Comparison of ENCODE assay signal across 26 cellular contexts in genomic region chr14:104323551-104324175, GRCh38.
DNase-seq lines count a peak whose midpoint lies in the region; ATAC-seq and TF ChIP-seq lines count a peak whose summit lies in the region.
"Had no signal": no experiment of that assay in that cellular context is flagged by ENCODE, and none has a peak within 500 bp of the region (broad histone marks: within the 10 kb centered on the region; RNA-seq: fewer than 3 reads in every experiment).

No MANE protein-coding gene starts in this region.

- H3K4me1 ChIP-seq in BLaER1, result peaks cover 75% of the 10 kb centered on the region
- H3K4me1 ChIP-seq in BLaER1 treated with 17β-estradiol and CSF1 and Interleukin-3, amounts not matched to agents 10 nM and 100 nM, result peaks cover 8 to 76% (median 61%) of the 10 kb centered on the region in 10 experiments
- H3K4me1 ChIP-seq in endodermal cell (ENCODE audit: control insufficient read depth, insufficient read depth, low read length), result no peaks in the 10 kb centered on the region
- H3K4me1 ChIP-seq: HAP-1 had no signal

- DNase-seq in endodermal cell, result peak; percentile 28
- DNase-seq in sciatic nerve (ENCODE audit: low spot score), result peak; percentile 28
- DNase-seq in NCI-H2081 (lab: John Stamatoyannopoulos, UW), result no peak
- no peak for DNase-seq in kidney tubule cell (ENCODE audit: low spot score)
- DNase-seq: Calu3, GF-D8, GM23248, HFFc6, MM.1S, NCI-H1694, NCI-H2029 treated with DMSO at 0.1 percent for 48 hours, NCI-H2227 treated with DMSO at 0.1 percent for 48 hours, NCI-H510A, SIG-M5 had no signal

- H4K20me1 ChIP-seq in BLaER1, result no peaks in the 10 kb centered on the region
- H4K20me1 ChIP-seq in BLaER1 treated with 17β-estradiol and CSF1 and Interleukin-3, amounts not matched to agents 10 nM and 100 nM, result peaks cover 0 to 14% (median 0%) of the 10 kb centered on the region in 11 experiments; a peak in 2 of 22 replicates

- H3K9me3 Mint-ChIP-seq in endodermal cell, result no peaks in the 10 kb centered on the region
- H3K9me3 Mint-ChIP-seq: IgD-negative memory B cell had no signal

- peak overlapping the region; percentile 72 for H3K4me2 ChIP-seq in BLaER1
- H3K4me2 ChIP-seq in BLaER1 treated with 17β-estradiol and CSF1 and Interleukin-3, amounts not matched to agents 10 nM and 100 nM, result peak overlapping the region in 6 of 11 experiments; percentile 58 to 88 (median 82); a peak in 11 of 22 replicates
- H3K4me2 ChIP-seq: KMS-11 had no signal

- no peaks in the 10 kb centered on the region for H3K27me3 Mint-ChIP-seq in endodermal cell (ENCODE audit: insufficient read depth)

- WGBS in endodermal cell (ENCODE audit: insufficient coverage in 1 of 2, insufficient read length in 1 of 2), 2 experiments, result 89 to 91% methylated on average over 12 to 15 of the region's 15 CpGs

- no peak for TF ChIP-seq CTCF in endodermal cell (conservative IDR thresholded peaks at IDR 0.05)

- no peaks in the 10 kb centered on the region; the same call in 1 of the 2 replicates for H3K27me3 ChIP-seq in BLaER1
- H3K27me3 ChIP-seq in BLaER1 treated with 17β-estradiol and CSF1 and Interleukin-3, amounts not matched to agents 10 nM and 100 nM, result peaks cover 0 to 19% (median 5%) of the 10 kb centered on the region in 11 experiments; a peak in 10 of 22 replicates
- H3K27me3 ChIP-seq in endodermal cell (ENCODE audit: control insufficient read depth, insufficient read depth, low read length, poor library complexity, severe bottlenecking), result no peaks in the 10 kb centered on the region

- ATAC-seq in sciatic nerve, result no peak
- no peak for ATAC-seq in HG03280 (IDR thresholded peaks at IDR 0.05; ENCODE audit: unreplicated experiment)
- ATAC-seq in GM21619 (IDR thresholded peaks at IDR 0.05; ENCODE audit: unreplicated experiment), result no peak
- ATAC-seq: Panc1 had no signal

- intact Hi-C loops in sciatic nerve (cut with DNase I), result no loop called here

- peak overlapping the region; percentile 54; the same call in 1 of the 2 replicates for H3K27ac ChIP-seq in BLaER1
- H3K27ac ChIP-seq in BLaER1 treated with 17β-estradiol and CSF1 and Interleukin-3, amounts not matched to agents 10 nM and 100 nM, result no peak overlapping the region
- no peak overlapping the region for H3K27ac ChIP-seq in endodermal cell (ENCODE audit: low read depth, low read length)
- H3K27ac ChIP-seq: GM23248, HL-60, KMS-11, RWPE1, SK-N-MC had no signal

- no peaks in the 10 kb centered on the region for H3K36me3 Mint-ChIP-seq in endodermal cell (ENCODE audit: low read depth)
- H3K36me3 Mint-ChIP-seq: CD14-positive monocyte, IgD-negative memory B cell had no signal

- no peaks in the 10 kb centered on the region for H3K4me1 Mint-ChIP-seq in endodermal cell
- H3K4me1 Mint-ChIP-seq: CD14-positive monocyte, IgD-negative memory B cell had no signal

- no peaks in the 10 kb centered on the region for H3K36me3 ChIP-seq in BLaER1
- H3K36me3 ChIP-seq in BLaER1 treated with 17β-estradiol and CSF1 and Interleukin-3, amounts not matched to agents 10 nM and 100 nM, result no peaks in the 10 kb centered on the region; a peak in 1 of 22 replicates
- no peaks in the 10 kb centered on the region for H3K36me3 ChIP-seq in endodermal cell (ENCODE audit: control insufficient read depth, insufficient read depth, low read length)
- H3K36me3 ChIP-seq: HAP-1 had no signal

- no peak overlapping the region for H3K4me3 Mint-ChIP-seq in endodermal cell
- H3K4me3 Mint-ChIP-seq: CD14-positive monocyte, HFFc6, IgD-negative memory B cell had no signal

- H3K9ac ChIP-seq in BLaER1 (no peak overlapping the region), endodermal cell (ENCODE audit: extremely low read depth, low read length, poor library complexity, severe bottlenecking) (no peak overlapping the region)
- no peak overlapping the region for H3K9ac ChIP-seq in BLaER1 treated with 17β-estradiol and CSF1 and Interleukin-3, amounts not matched to agents 10 nM and 100 nM
- H3K9ac ChIP-seq: GM23248, KMS-11 had no signal

- H3K27ac Mint-ChIP-seq in endodermal cell, result no peak overlapping the region
- H3K27ac Mint-ChIP-seq: CD14-positive monocyte, HFFc6, IgD-negative memory B cell had no signal

- peaks cover 5% of the 10 kb centered on the region for H3K9me3 ChIP-seq in BLaER1
- peaks cover 3 to 11% (median 5%) of the 10 kb centered on the region in 11 experiments; a peak in 21 of 22 replicates for H3K9me3 ChIP-seq in BLaER1 treated with 17β-estradiol and CSF1 and Interleukin-3, amounts not matched to agents 10 nM and 100 nM (replicated peaks in 1 of 11)
- no peaks in the 10 kb centered on the region for H3K9me3 ChIP-seq in endodermal cell (ENCODE audit: control insufficient read depth, low read length)
- H3K9me3 ChIP-seq: HAP-1 had no signal

- H3K4me3 ChIP-seq in BLaER1 (no peak overlapping the region), endodermal cell (ENCODE audit: low read length) (no peak overlapping the region)
- H3K4me3 ChIP-seq in BLaER1 treated with 17β-estradiol and CSF1 and Interleukin-3, amounts not matched to agents 10 nM and 100 nM, result no peak overlapping the region
- H3K4me3 ChIP-seq: GM23248, HAP-1, SK-N-MC had no signal

Comparison
In these comparisons a context has a peak if more than half of its experiments do, and no peak if none do; other contexts are left out.
1. DNase-seq: peak in endodermal cell (single experiment) and sciatic nerve (single experiment); none in NCI-H2081 (0 of 2) and kidney tubule cell (single experiment).